ENCODE assay signal across 1 cellular context in genomic region chr3:46312996-46313395, GRCh38.
TF ChIP-seq lines count a peak whose summit lies in the region.

No MANE protein-coding gene starts in this region.

TF ChIP-seq in HepG2, 621 proteins besides CTCF, POLR2A, EP300 and RAD21 (continued from another document):
- no peak for TF ChIP-seq ZHX1 (CRISPR knock-in tag; IDR thresholded peaks at IDR 0.05; ENCODE audit: low read depth)
- TF ChIP-seq ZNF234 (CRISPR knock-in tag; conservative IDR thresholded peaks at IDR 0.05): no peak
